Comparison of ENCODE assay signal across 8 cellular contexts in the genomic region with DNA sequence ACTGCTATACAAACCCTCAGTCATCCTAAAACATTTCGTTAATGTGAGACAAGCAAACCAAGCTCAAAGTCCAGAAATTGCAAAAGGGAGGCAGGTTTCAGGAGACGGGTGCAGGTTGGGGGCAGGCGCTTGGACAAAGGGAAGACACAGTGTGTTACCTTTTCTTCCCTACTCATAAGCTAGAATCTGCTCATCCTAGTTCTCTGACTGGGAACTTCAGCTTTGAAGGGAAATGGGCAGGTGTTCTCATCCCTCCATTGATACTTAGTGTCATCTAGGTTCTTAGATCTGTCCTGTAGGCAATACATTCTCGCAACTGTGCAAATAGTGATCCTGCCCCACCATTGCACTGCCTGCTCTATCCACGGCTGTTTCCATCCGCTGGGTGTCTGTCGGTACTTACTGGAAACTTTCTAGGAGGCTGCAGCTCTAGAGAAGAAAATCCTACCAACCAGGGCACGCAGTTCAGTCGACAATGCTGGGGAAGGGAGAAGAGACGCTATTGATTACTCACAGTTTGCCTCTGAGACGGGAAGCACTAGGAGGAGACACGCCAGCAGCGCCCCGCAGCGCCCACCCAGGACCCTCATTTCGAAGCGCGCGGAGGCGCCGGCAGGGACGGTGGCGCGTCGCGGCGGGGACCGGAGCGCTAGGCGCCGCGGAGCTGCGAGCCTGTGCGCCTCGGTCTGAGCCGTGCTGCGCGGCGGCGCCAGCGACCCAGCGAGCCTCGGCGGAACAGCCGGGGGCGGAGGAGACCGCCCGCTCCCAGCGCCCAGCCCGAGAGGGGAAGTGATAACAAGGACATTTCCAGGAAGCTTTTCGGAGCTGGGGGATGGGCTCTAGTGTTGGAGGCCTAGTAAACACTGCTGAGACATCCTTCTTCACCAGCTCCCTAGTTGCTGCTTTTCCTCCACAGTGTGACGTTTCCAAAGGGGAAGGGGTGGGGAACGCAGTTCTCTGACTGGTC. TPM values are rescaled to one million over a fixed set of nuclear protein-coding genes. Genes with fewer than 3 reads are reported as not detected.
DNase-seq lines count a peak whose midpoint lies in the region; ATAC-seq and TF ChIP-seq lines count a peak whose summit lies in the region.

Gene PROS1 (minus strand): TSS at position 737 of the 967 bp plus-strand sequence. CDS start 147 bp downstream, at position 590.

- H3K9ac ChIP-seq in neural progenitor cell: no peak within 1 kb of the TSS

- no peaks in the 10 kb centered on the region for H4K20me1 ChIP-seq in neural progenitor cell (ENCODE audit: low read depth)

- H2AFZ ChIP-seq in neural progenitor cell (replicated peaks): peak within 1 kb of the TSS; percentile 88

- H3K79me2 ChIP-seq in neural progenitor cell (ENCODE audit: low read depth): no peaks in the 10 kb centered on the region

- peaks cover 17% of the 10 kb centered on the region for H3K27me3 Mint-ChIP-seq in IgD-negative memory B cell
- peaks cover 6% of the 10 kb centered on the region for H3K27me3 Mint-ChIP-seq in activated naive CD8-positive, alpha-beta T cell
- H3K27me3 Mint-ChIP-seq in neural progenitor cell (ENCODE audit: insufficient read depth, low read depth): peaks cover 3% of the 10 kb centered on the region

- H3K9me3 ChIP-seq in neural progenitor cell (ENCODE audit: low read depth) (no peaks in the 10 kb centered on the region), thoracic aorta (no peaks in the 10 kb centered on the region)

- peak; percentile 19 for TF ChIP-seq CTCF in neural progenitor cell (IDR thresholded peaks at IDR 0.05)
- no peak for TF ChIP-seq CTCF in thoracic aorta (IDR thresholded peaks at IDR 0.05)

- no peaks in the 10 kb centered on the region for H3K4me1 ChIP-seq in neural progenitor cell
- peaks cover 16 to 33% of the 10 kb centered on the region in 2 donors for H3K4me1 ChIP-seq in thoracic aorta (ENCODE audit: control insufficient read depth in 1 of 2, low read depth in 2 of 2)

- H3K4me3 ChIP-seq in neural progenitor cell (peak within 1 kb of the TSS; percentile 60), thoracic aorta (peak within 1 kb of the TSS; percentile 73)

- H3K36me3 Mint-ChIP-seq in IgD-negative memory B cell (no peaks in the 10 kb centered on the region), neural progenitor cell (no peaks in the 10 kb centered on the region)
- H3K36me3 Mint-ChIP-seq in activated naive CD8-positive, alpha-beta T cell: no peaks in the 10 kb centered on the region

- peaks cover 2 to 11% (median 4%) of the 10 kb centered on the region in 3 donors for H3K4me1 Mint-ChIP-seq in IgD-negative memory B cell
- peaks cover 11% of the 10 kb centered on the region for H3K4me1 Mint-ChIP-seq in activated naive CD8-positive, alpha-beta T cell (ENCODE audit: low read depth)
- peaks cover 16% of the 10 kb centered on the region for H3K4me1 Mint-ChIP-seq in neural progenitor cell

- H3K27ac ChIP-seq in neural progenitor cell (no peak within 1 kb of the TSS), thoracic aorta (peak within 1 kb of the TSS; percentile 88 to 89)

- H3K9me3 Mint-ChIP-seq in IgD-negative memory B cell (no peaks in the 10 kb centered on the region), neural progenitor cell (no peaks in the 10 kb centered on the region)
- H3K9me3 Mint-ChIP-seq in activated naive CD8-positive, alpha-beta T cell (ENCODE audit: low read depth): no peaks in the 10 kb centered on the region

- H3K4me2 ChIP-seq in neural progenitor cell: peak within 1 kb of the TSS; percentile 81

- H3K36me3 ChIP-seq in neural progenitor cell (no peaks in the 10 kb centered on the region), thoracic aorta (no peaks in the 10 kb centered on the region)

- H3K4me3 Mint-ChIP-seq in IgD-negative memory B cell: peak within 1 kb of the TSS; percentile 21 to 94 (median 89)
- H3K4me3 Mint-ChIP-seq in activated naive CD8-positive, alpha-beta T cell: peak within 1 kb of the TSS; percentile 84
- H3K4me3 Mint-ChIP-seq in neural progenitor cell: peak within 1 kb of the TSS; percentile 90

- DNase-seq in DMS53 treated with DMSO at 0.1 percent for 48 hours (lab: John Stamatoyannopoulos, UW; ENCODE audit: unreplicated experiment) (peak; percentile 27), SIG-M5 treated with dmso at 0.1 percent for 504 hours (lab: John Stamatoyannopoulos, UW; ENCODE audit: unreplicated experiment) (peak; percentile 83), glomerular endothelial cell (ENCODE audit: extremely low read depth, low read depth, low spot score) (no peak), neural progenitor cell (ENCODE audit: low spot score) (peak; percentile 81), thoracic aorta (ENCODE audit: low spot score) (peak; percentile 78)

- ATAC-seq in GM21737 (IDR thresholded peaks at IDR 0.05; ENCODE audit: unreplicated experiment) (peak; percentile 88), thoracic aorta (ENCODE audit: insufficient number of reproducible peaks, low FRiP score, low read depth) (peak; percentile 81)

- H3K27ac Mint-ChIP-seq in IgD-negative memory B cell (peak within 1 kb of the TSS in 1 of 3 donors; percentile 40), neural progenitor cell (peak within 1 kb of the TSS; percentile 93)
- no peak within 1 kb of the TSS for H3K27ac Mint-ChIP-seq in activated naive CD8-positive, alpha-beta T cell

- peaks cover 11% of the 10 kb centered on the region for H3F3A ChIP-seq in neural progenitor cell (ENCODE audit: low read depth)

- H3K27me3 ChIP-seq in neural progenitor cell: peaks cover 19% of the 10 kb centered on the region
- H3K27me3 ChIP-seq in thoracic aorta (replicated peaks; ENCODE audit: insufficient read depth): no peaks in the 10 kb centered on the region

RNA-seq across cellular contexts. Expression of gene PROS1, which starts in this region (rescaled TPM):
- polyA plus RNA-seq in IgD-negative memory B cell: 0.26 TPM
- total RNA-seq in glomerular endothelial cell: 25.4 and 26.1 TPM in 2 replicates
- 11.9 and 18.5 TPM in 2 replicates for total RNA-seq in neural progenitor cell (ENCODE audit: low replicate concordance)
- 100 to 1,000 TPM; 122 to 180 TPM for total RNA-seq in thoracic aorta
